Comparison of ENCODE assay signal across 8 cellular contexts in genomic region chr15:92391640-92392039, GRCh38. TPM values are rescaled to one million over a fixed set of nuclear protein-coding genes. Genes with fewer than 3 reads are reported as not detected.
DNase-seq lines count a peak whose midpoint lies in the region; ATAC-seq and FAIRE-seq lines count a peak whose summit lies in the region.

No MANE protein-coding gene starts in this region.

- peaks cover 76% of the 10 kb centered on the region for H3K27me3 Mint-ChIP-seq in activated CD8-positive, alpha-beta memory T cell treated with anti-CD3 and anti-CD28 coated beads, Interleukin-2, amount 10 ng/mL, durations not matched to agents 7 days and 5 days
- peaks cover 63% of the 10 kb centered on the region for H3K27me3 Mint-ChIP-seq in T-helper 2 cell treated with Interferon-gamma antibody and Interleukin-4, amounts not matched to agents 5 μg/mL and 100 μg/mL, for 36 hours (ENCODE audit: low read depth)

- no peaks in the 10 kb centered on the region for H3K4me1 ChIP-seq in Karpas-422 (ENCODE audit: low read length)

- no peak overlapping the region for H3K27ac ChIP-seq in Karpas-422 (ENCODE audit: low read length)

- ATAC-seq in activated CD8-positive, alpha-beta memory T cell treated with anti-CD3 and anti-CD28 coated beads, Interleukin-2, amount 10 ng/mL, durations not matched to agents 7 days and 5 days = peak; percentile 45

- H3K9me2 ChIP-seq in Karpas-422 (replicated peaks; ENCODE audit: insufficient read depth, low read length) = no peaks in the 10 kb centered on the region

- H3K4me3 ChIP-seq in Karpas-422 (ENCODE audit: low read length) = no peak overlapping the region

- H3K27me3 ChIP-seq in Karpas-422 (ENCODE audit: low read length) = no peaks in the 10 kb centered on the region

- H3K4me2 ChIP-seq in Karpas-422 (ENCODE audit: low read depth, low read length, poor library complexity, severe bottlenecking) = no peak overlapping the region

- no peaks in the 10 kb centered on the region for H3K9me3 Mint-ChIP-seq in activated CD8-positive, alpha-beta memory T cell treated with anti-CD3 and anti-CD28 coated beads, Interleukin-2, amount 10 ng/mL, durations not matched to agents 7 days and 5 days (ENCODE audit: low read depth)
- no peaks in the 10 kb centered on the region for H3K9me3 Mint-ChIP-seq in T-helper 2 cell treated with Interferon-gamma antibody and Interleukin-4, amounts not matched to agents 5 μg/mL and 100 μg/mL, for 36 hours

- no peak overlapping the region for H3K4me3 Mint-ChIP-seq in activated CD8-positive, alpha-beta memory T cell treated with anti-CD3 and anti-CD28 coated beads, Interleukin-2, amount 10 ng/mL, durations not matched to agents 7 days and 5 days
- no peak overlapping the region for H3K4me3 Mint-ChIP-seq in T-helper 2 cell treated with Interferon-gamma antibody and Interleukin-4, amounts not matched to agents 5 μg/mL and 100 μg/mL, for 36 hours

- H3K9ac ChIP-seq in Karpas-422 (ENCODE audit: low read length) = no peak overlapping the region

- H3K9me3 ChIP-seq in Karpas-422 (ENCODE audit: low read length) = no peaks in the 10 kb centered on the region

- H3K4me1 Mint-ChIP-seq in activated CD8-positive, alpha-beta memory T cell treated with anti-CD3 and anti-CD28 coated beads, Interleukin-2, amount 10 ng/mL, durations not matched to agents 7 days and 5 days = peaks cover 3% of the 10 kb centered on the region
- H3K4me1 Mint-ChIP-seq in T-helper 2 cell treated with Interferon-gamma antibody and Interleukin-4, amounts not matched to agents 5 μg/mL and 100 μg/mL, for 36 hours (ENCODE audit: low read depth) = peaks cover 2% of the 10 kb centered on the region

- no peak overlapping the region for H3K27ac Mint-ChIP-seq in activated CD8-positive, alpha-beta memory T cell treated with anti-CD3 and anti-CD28 coated beads, Interleukin-2, amount 10 ng/mL, durations not matched to agents 7 days and 5 days
- no peak overlapping the region for H3K27ac Mint-ChIP-seq in T-helper 2 cell treated with Interferon-gamma antibody and Interleukin-4, amounts not matched to agents 5 μg/mL and 100 μg/mL, for 36 hours

- CTCF ChIA-PET in activated CD8-positive, alpha-beta memory T cell treated with anti-CD3 and anti-CD28 coated beads, Interleukin-2, amount 10 ng/mL, durations not matched to agents 7 days and 5 days (lab: Charles Lee) = interaction anchor here (1.0 to 1.1 kb wide), 3 partner anchors 293 to 323 kb away, joined by 3 read pairs; no protein-coding TSS in a partner anchor

- no peaks in the 10 kb centered on the region for H3K36me3 ChIP-seq in Karpas-422 (ENCODE audit: insufficient read depth, low read length)

- no peaks in the 10 kb centered on the region for H4K20me1 ChIP-seq in Karpas-422 (ENCODE audit: insufficient read depth, low read depth, low read length)

- DNase-seq in activated CD8-positive, alpha-beta memory T cell treated with anti-CD3 and anti-CD28 coated beads, Interleukin-2, amount 10 ng/mL, durations not matched to agents 7 days and 5 days = peak; percentile 45
- no peak for DNase-seq in activated CD8-positive, alpha-beta memory T cell treated with anti-CD3 and anti-CD28 coated beads for 24 hours
- DNase-seq in Karpas-422 = peak; percentile 80
- DNase-seq in T47D (ENCODE audit: low read depth in 1 of 2, low spot score in 1 of 2) = peak; percentile 52 to 63
- DNase-seq in non-pigmented ciliary epithelial cell (ENCODE audit: low read depth) = peak; percentile 2
- DNase-seq in NK-92 (lab: John Stamatoyannopoulos, UW; ENCODE audit: unreplicated experiment) = no peak
- no peak for DNase-seq in T-helper 2 cell treated with Interferon-gamma antibody and Interleukin-4, amounts not matched to agents 5 μg/mL and 100 μg/mL, for 36 hours (ENCODE audit: low spot score)
- no peak for DNase-seq in frontal cortex (ENCODE audit: low spot score in 2 of 2)

- H2AFZ ChIP-seq in Karpas-422 (ENCODE audit: low read length) = no peak overlapping the region

- FAIRE-seq in frontal cortex (lab: Jason Lieb, UNC) = no peak

- no peaks in the 10 kb centered on the region for H3K79me2 ChIP-seq in Karpas-422 (ENCODE audit: low read length)

- in situ Hi-C loops in T47D (cut with HindIII; ENCODE audit: low pct_unique_long_range_greater_than_20kb, low sequenced_read_pairs) = no loop called here

- H3K36me3 Mint-ChIP-seq in activated CD8-positive, alpha-beta memory T cell treated with anti-CD3 and anti-CD28 coated beads, Interleukin-2, amount 10 ng/mL, durations not matched to agents 7 days and 5 days = no peaks in the 10 kb centered on the region
- H3K36me3 Mint-ChIP-seq in T-helper 2 cell treated with Interferon-gamma antibody and Interleukin-4, amounts not matched to agents 5 μg/mL and 100 μg/mL, for 36 hours (ENCODE audit: low read depth) = no peaks in the 10 kb centered on the region

RNA-seq across cellular contexts. Expression of gene ST8SIA2, which starts 2.0 kb away (rescaled TPM):
- total RNA-seq in activated CD8-positive, alpha-beta memory T cell treated with anti-CD3 and anti-CD28 coated beads, Interleukin-2, amount 10 ng/mL, durations not matched to agents 7 days and 5 days = not detected
- total RNA-seq in Karpas-422 (2014; rRNA removed; shearing (Covaris generic); ENCODE audit: low replicate concordance) = 0.11 TPM in 1 of 2 replicates, not detected in the other
- 56.3 TPM for total RNA-seq in frontal cortex

Comparison
In these comparisons a context has a peak if more than half of its experiments do, and no peak if none do; other contexts are left out.
1. DNase-seq: peak in activated CD8-positive, alpha-beta memory T cell treated with anti-CD3 and anti-CD28 coated beads, Interleukin-2, amount 10 ng/mL, durations not matched to agents 7 days and 5 days (single experiment), Karpas-422 (single experiment), T47D (2 of 2) and non-pigmented ciliary epithelial cell (single experiment); none in activated CD8-positive, alpha-beta memory T cell treated with anti-CD3 and anti-CD28 coated beads for 24 hours (single experiment), NK-92 (single experiment), T-helper 2 cell treated with Interferon-gamma antibody and Interleukin-4, amounts not matched to agents 5 μg/mL and 100 μg/mL, for 36 hours (single experiment) and frontal cortex (0 of 2).
2. RNA of gene ST8SIA2, which starts 2.0 kb away (total RNA-seq): 56.3 TPM in frontal cortex (single experiment); not detected in activated CD8-positive, alpha-beta memory T cell treated with anti-CD3 and anti-CD28 coated beads, Interleukin-2, amount 10 ng/mL, durations not matched to agents 7 days and 5 days and 0.11 TPM in Karpas-422; every median in the first group is over 10 times any median in the second.